8 cellular contexts compared by ENCODE assay signal in the genomic region with DNA sequence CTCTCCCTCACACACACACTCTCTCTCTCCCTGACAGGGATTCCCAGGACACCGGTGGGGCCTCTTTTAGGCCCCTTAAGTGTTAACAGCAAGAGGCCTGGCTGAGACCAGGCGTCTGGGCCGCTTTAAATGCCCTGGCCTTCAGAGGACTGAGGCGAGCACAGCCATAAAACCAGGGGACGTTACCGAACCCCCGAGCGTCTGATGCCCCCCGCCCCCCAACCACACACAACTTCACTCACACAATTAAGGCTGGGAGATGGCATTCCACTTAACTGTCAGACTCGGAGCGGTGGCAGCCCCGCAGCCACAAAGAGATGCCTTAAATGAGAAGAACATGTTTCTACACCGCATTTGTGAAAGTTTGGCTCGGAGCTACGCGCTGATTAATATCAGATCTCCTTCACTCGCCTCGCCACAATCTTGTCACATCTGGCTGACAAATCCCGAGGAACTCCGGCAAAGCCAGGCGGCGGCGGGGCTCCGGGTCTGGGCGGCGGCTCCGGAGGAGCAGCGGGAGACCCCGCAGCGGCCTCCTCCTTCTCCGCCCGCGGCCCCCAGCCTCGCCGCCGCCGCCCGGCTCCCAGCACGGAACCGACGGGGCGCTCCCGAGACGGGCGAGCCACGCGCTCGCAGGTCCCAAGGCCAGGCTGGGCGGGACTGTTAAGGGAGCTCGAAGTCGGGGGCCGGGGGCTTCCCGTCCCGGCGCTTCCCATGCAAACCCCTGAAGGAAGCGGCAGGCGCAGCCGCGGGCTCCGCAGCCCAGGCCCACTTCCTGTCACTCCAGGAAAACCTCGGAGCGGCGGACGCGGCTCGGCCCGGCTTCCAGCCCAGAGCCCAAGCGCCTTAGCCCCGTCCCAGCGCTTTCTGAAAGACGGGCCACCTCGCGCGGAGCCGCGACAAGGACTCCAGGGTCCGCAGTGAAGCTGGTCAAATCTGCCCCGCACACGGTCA. TPM values are rescaled to one million over a fixed set of nuclear protein-coding genes. Genes with fewer than 3 reads are reported as not detected.
A peak's percentile ranks its signal among the peaks of the same experiment; 100 is the strongest.
DNase-seq lines count a peak whose midpoint lies in the region; ATAC-seq and TF ChIP-seq lines count a peak whose summit lies in the region.

No MANE protein-coding gene starts in this region.

- peak; percentile 33 for ATAC-seq in body of pancreas
- ATAC-seq in GM18861 (IDR thresholded peaks at IDR 0.05; ENCODE audit: unreplicated experiment) = no peak

- intact Hi-C loops in body of pancreas (cut with DNase I) (no loop called here), Calu3 (cut with micrococcal nuclease; ENCODE audit: unreplicated experiment) (no loop called here)

- H3K4me3 ChIP-seq in body of pancreas (peak overlapping the region in 1 of 2 donors; percentile 9), subcutaneous abdominal adipose tissue (ENCODE audit: low read depth in 1 of 5, low read length in 5 of 5) (peak overlapping the region in 4 of 5 donors; percentile 63 to 69 (median 63))

- no peaks in the 10 kb centered on the region for H3K9me3 ChIP-seq in body of pancreas
- H3K9me3 ChIP-seq in subcutaneous abdominal adipose tissue (ENCODE audit: control insufficient read depth in 5 of 5, low read length in 5 of 5) = no peaks in the 10 kb centered on the region

- DNase-seq in SKM-1 treated with dmso at 0.1 percent for 144 hours (lab: John Stamatoyannopoulos, UW; ENCODE audit: unreplicated experiment) = peak; percentile 20
- DNase-seq in SKM-1 (lab: John Stamatoyannopoulos, UW; ENCODE audit: unreplicated experiment) = no peak
- peak in 1 of 4 donors; percentile 13 for DNase-seq in body of pancreas
- DNase-seq in immature natural killer cell = peak in 1 of 3 donors; percentile 3
- no peak for DNase-seq in NCI-H2081 treated with DMSO at 0.1 percent for 48 hours (lab: John Stamatoyannopoulos, UW)
- DNase-seq in Calu3 = no peak

- H3K4me1 Mint-ChIP-seq in immature natural killer cell (peaks cover 7 to 12% of the 10 kb centered on the region in 2 donors), Calu3 (ENCODE audit: low read depth, unreplicated experiment) (no peaks in the 10 kb centered on the region)

- no peak for TF ChIP-seq CTCF in body of pancreas (IDR thresholded peaks at IDR 0.05)
- no peak for TF ChIP-seq CTCF in Calu3 (IDR thresholded peaks at IDR 0.05; ENCODE audit: unreplicated experiment)

- 9 to 21% methylated on average over 34 to 79 of the region's 79 CpGs for WGBS in body of pancreas, 2 donors

- no peaks in the 10 kb centered on the region for H3K36me3 Mint-ChIP-seq in immature natural killer cell
- no peaks in the 10 kb centered on the region for H3K36me3 Mint-ChIP-seq in Calu3 (ENCODE audit: insufficient read depth, unreplicated experiment)

- H3K27ac ChIP-seq in body of pancreas = no peak overlapping the region
- no peak overlapping the region for H3K27ac ChIP-seq in subcutaneous abdominal adipose tissue (ENCODE audit: low read depth, low read length)

- H3K4me3 Mint-ChIP-seq in immature natural killer cell (peak overlapping the region in 4 of 5 donors; percentile 51 to 76 (median 67)), Calu3 (ENCODE audit: low read depth, unreplicated experiment) (no peak overlapping the region)

- CTCF ChIA-PET in Calu3 (lab: Charles Lee) = interaction anchor here (0.7 kb wide), 1 partner anchor 97 kb away, joined by 3 read pairs; no protein-coding TSS in a partner anchor

- H3K4me1 ChIP-seq in body of pancreas (peaks cover 15% of the 10 kb centered on the region), subcutaneous abdominal adipose tissue (ENCODE audit: control insufficient read depth in 5 of 5, insufficient read depth in 5 of 5, low read length in 5 of 5) (peaks cover 0 to 19% (median 9%) of the 10 kb centered on the region in 5 donors)

- peak overlapping the region in 2 of 5 donors; percentile 23 to 52 for H3K9ac ChIP-seq in subcutaneous abdominal adipose tissue (ENCODE audit: low read length in 5 of 5)

- TF ChIP-seq POLR2A in body of pancreas (IDR thresholded peaks at IDR 0.05) = no peak

- no TSS peak for BruUV-seq in Calu3 (replicated peaks; lab: Mats Ljungman, UMichigan)

- H3K27ac Mint-ChIP-seq in immature natural killer cell (no peak overlapping the region), Calu3 (ENCODE audit: unreplicated experiment) (no peak overlapping the region)

- H3K9me3 Mint-ChIP-seq in immature natural killer cell = no peaks in the 10 kb centered on the region
- no peaks in the 10 kb centered on the region for H3K9me3 Mint-ChIP-seq in Calu3 (ENCODE audit: low read depth, unreplicated experiment)

- H3K27me3 ChIP-seq in body of pancreas (peaks cover 0 to 29% of the 10 kb centered on the region in 2 donors), subcutaneous abdominal adipose tissue (ENCODE audit: control insufficient read depth in 5 of 5, insufficient read depth in 4 of 5, low read length in 5 of 5) (peaks cover 10 to 51% (median 38%) of the 10 kb centered on the region in 5 donors)

- no peaks in the 10 kb centered on the region for H3K36me3 ChIP-seq in body of pancreas (replicated peaks in 1 of 2; ENCODE audit: insufficient read depth in 1 of 2, low read depth in 2 of 2)
- no peaks in the 10 kb centered on the region for H3K36me3 ChIP-seq in subcutaneous abdominal adipose tissue (ENCODE audit: control insufficient read depth in 5 of 5, insufficient read depth in 5 of 5, low read length in 5 of 5)

- H3K27me3 Mint-ChIP-seq in immature natural killer cell (ENCODE audit: low read depth in 3 of 3) (peaks cover 18 to 33% (median 28%) of the 10 kb centered on the region in 3 donors), Calu3 (ENCODE audit: unreplicated experiment) (peaks cover 33% of the 10 kb centered on the region)

RNA-seq across cellular contexts. Expression of a gene that starts 1.3 kb away (rescaled TPM):
- total RNA-seq in body of pancreas (under 1 TPM in 1 of 2 donors, not detected in 1; 0.26 TPM), Calu3 (2022) (not detected in 2 replicates)
- not detected for polyA plus RNA-seq in immature natural killer cell
